ENCODE assay signal across 17 cellular contexts in genomic region chr13:92463134-92463533, GRCh38.
DNase-seq lines count a peak whose midpoint lies in the region; ATAC-seq and TF ChIP-seq lines count a peak whose summit lies in the region.
"Had no signal": no experiment of that assay in that cellular context is flagged by ENCODE, and none has a peak within 500 bp of the region (broad histone marks: within the 10 kb centered on the region; RNA-seq: fewer than 3 reads in every experiment).

No MANE protein-coding gene starts in this region.

- H3K4me1 Mint-ChIP-seq in T-helper 17 cell, result no peaks in the 10 kb centered on the region
- no peaks in the 10 kb centered on the region for H3K4me1 Mint-ChIP-seq in stimulated activated naive CD8-positive, alpha-beta T cell treated with anti-CD3 and anti-CD28 coated beads, Interleukin-15, amount 100 ng/mL, for 72 hours
- H3K4me1 Mint-ChIP-seq: activated B cell treated with CpG ODN at 0.5 μM for 24 hours; GM23338; stimulated activated memory B cell treated with anti-CD40 and anti-IgM and Interleukin-4, amounts not matched to agents 10 μg/mL and 1 μg/mL and 100 μg/mL, for 72 hours had no signal

- H3K9me3 Mint-ChIP-seq in stimulated activated naive CD8-positive, alpha-beta T cell treated with anti-CD3 and anti-CD28 coated beads, Interleukin-15, amount 100 ng/mL, for 72 hours, result peaks cover 0 to 16% of the 10 kb centered on the region in 2 donors
- H3K9me3 Mint-ChIP-seq: GM23338 had no signal

- ATAC-seq in GM18868 (IDR thresholded peaks at IDR 0.05; ENCODE audit: unreplicated experiment), result peak; percentile 37
- ATAC-seq in left lung, result peak; percentile 50
- no peak for ATAC-seq in T-helper 17 cell
- no peak for ATAC-seq in stimulated activated naive CD8-positive, alpha-beta T cell treated with anti-CD3 and anti-CD28 coated beads, Interleukin-15, amount 100 ng/mL, for 72 hours
- ATAC-seq: GM23338; HepG2; SK-N-SH treated with all-trans-retinoic acid at 6 μM for 48 hours; stimulated activated memory B cell treated with anti-CD40 and anti-IgM and Interleukin-4, amounts not matched to agents 10 μg/mL and 1 μg/mL and 100 μg/mL, for 72 hours had no signal

- no peak overlapping the region for H3K27ac ChIP-seq in left lung
- H3K27ac ChIP-seq: brain microvascular endothelial cell had no signal

- no peak overlapping the region for H3K4me3 ChIP-seq in left lung
- H3K4me3 ChIP-seq: GM23338 had no signal

- DNase-seq in NCI-H2107 (lab: John Stamatoyannopoulos, UW) (peak; percentile 24), NCI-H82 treated with DMSO at 0.1 percent for 48 hours (lab: John Stamatoyannopoulos, UW; ENCODE audit: unreplicated experiment) (peak; percentile 88), left lung (no peak), activated gamma-delta T cell treated with Interleukin-2 at 50 U/mL for 16 hours (no peak), mesenteric fat pad (ENCODE audit: low spot score) (no peak), T-helper 17 cell (no peak)
- no peak for DNase-seq in stimulated activated naive CD8-positive, alpha-beta T cell treated with anti-CD3 and anti-CD28 coated beads, Interleukin-15, amount 100 ng/mL, for 72 hours
- DNase-seq: activated B cell treated with CpG ODN at 0.5 μM for 24 hours; activated naive CD4-positive, alpha-beta T cell; brain microvascular endothelial cell; midbrain; nucleus accumbens had no signal

- no peaks in the 10 kb centered on the region for H3K36me3 ChIP-seq in left lung
- H3K36me3 ChIP-seq: brain microvascular endothelial cell had no signal

- no peak overlapping the region for H3K27ac Mint-ChIP-seq in T-helper 17 cell
- no peak overlapping the region for H3K27ac Mint-ChIP-seq in stimulated activated naive CD8-positive, alpha-beta T cell treated with anti-CD3 and anti-CD28 coated beads, Interleukin-15, amount 100 ng/mL, for 72 hours
- H3K27ac Mint-ChIP-seq: activated B cell treated with CpG ODN at 0.5 μM for 24 hours; GM23338; stimulated activated memory B cell treated with anti-CD40 and anti-IgM and Interleukin-4, amounts not matched to agents 10 μg/mL and 1 μg/mL and 100 μg/mL, for 72 hours had no signal

- no peak overlapping the region for H3K4me3 Mint-ChIP-seq in T-helper 17 cell
- H3K4me3 Mint-ChIP-seq in stimulated activated naive CD8-positive, alpha-beta T cell treated with anti-CD3 and anti-CD28 coated beads, Interleukin-15, amount 100 ng/mL, for 72 hours, result no peak overlapping the region
- H3K4me3 Mint-ChIP-seq: activated B cell treated with CpG ODN at 0.5 μM for 24 hours; GM23338; stimulated activated memory B cell treated with anti-CD40 and anti-IgM and Interleukin-4, amounts not matched to agents 10 μg/mL and 1 μg/mL and 100 μg/mL, for 72 hours had no signal

- H3K27me3 ChIP-seq in left lung, result no peaks in the 10 kb centered on the region
- H3K27me3 ChIP-seq: brain microvascular endothelial cell had no signal

- H3K27me3 Mint-ChIP-seq in T-helper 17 cell, result no peaks in the 10 kb centered on the region
- H3K27me3 Mint-ChIP-seq in stimulated activated naive CD8-positive, alpha-beta T cell treated with anti-CD3 and anti-CD28 coated beads, Interleukin-15, amount 100 ng/mL, for 72 hours, result no peaks in the 10 kb centered on the region
- H3K27me3 Mint-ChIP-seq: activated B cell treated with CpG ODN at 0.5 μM for 24 hours; stimulated activated memory B cell treated with anti-CD40 and anti-IgM and Interleukin-4, amounts not matched to agents 10 μg/mL and 1 μg/mL and 100 μg/mL, for 72 hours had no signal

- H3K9me3 ChIP-seq in left lung (no peaks in the 10 kb centered on the region), T-helper 17 cell (ENCODE audit: control insufficient read depth, low read length, poor library complexity, severe bottlenecking) (no peaks in the 10 kb centered on the region)

- TF ChIP-seq CTCF in left lung (IDR thresholded peaks at IDR 0.05), result no peak

- no peaks in the 10 kb centered on the region for H3K4me1 ChIP-seq in left lung

- H3K36me3 Mint-ChIP-seq in T-helper 17 cell (ENCODE audit: low read depth), result no peaks in the 10 kb centered on the region
- H3K36me3 Mint-ChIP-seq: stimulated activated memory B cell treated with anti-CD40 and anti-IgM and Interleukin-4, amounts not matched to agents 10 μg/mL and 1 μg/mL and 100 μg/mL, for 72 hours had no signal

- intact Hi-C loops in left lung (cut with DNase I), result no loop called here

Comparison
In these comparisons a context has a peak if more than half of its experiments do, and no peak if none do; other contexts are left out.
1. ATAC-seq: peak in GM18868 (single experiment) and left lung (single experiment); none in T-helper 17 cell (single experiment) and stimulated activated naive CD8-positive, alpha-beta T cell treated with anti-CD3 and anti-CD28 coated beads, Interleukin-15, amount 100 ng/mL, for 72 hours (single experiment).
2. DNase-seq: peak in NCI-H2107 (single experiment) and NCI-H82 treated with DMSO at 0.1 percent for 48 hours (single experiment); none in left lung (0 of 2), activated gamma-delta T cell treated with Interleukin-2 at 50 U/mL for 16 hours (single experiment), mesenteric fat pad (single experiment), T-helper 17 cell (0 of 3) and stimulated activated naive CD8-positive, alpha-beta T cell treated with anti-CD3 and anti-CD28 coated beads, Interleukin-15, amount 100 ng/mL, for 72 hours (0 of 2).